In genomic region chr19:929523-930258, GRCh38 we compare ENCODE assay signal across 23 cellular contexts. TPM values are rescaled to one million over a fixed set of nuclear protein-coding genes. Genes with fewer than 3 reads are reported as not detected.
"Had no signal": no experiment of that assay in that cellular context is flagged by ENCODE, and none has a peak within 500 bp of the region (broad histone marks: within the 10 kb centered on the region; RNA-seq: fewer than 3 reads in every experiment).

No MANE protein-coding gene starts in this region.

- H3K27ac Mint-ChIP-seq: activated CD4-positive, alpha-beta memory T cell treated with anti-CD3 and anti-CD28 coated beads, Interleukin-2, amount 10 ng/mL, durations not matched to agents 7 days and 5 days; activated CD4-positive, alpha-beta T cell treated with anti-CD3 and anti-CD28 coated beads for 36 hours; activated CD8-positive, alpha-beta memory T cell treated with anti-CD3 and anti-CD28 coated beads, Interleukin-2, amount 10 ng/mL, durations not matched to agents 7 days and 5 days; activated T-helper 17 cell treated with anti-CD3 and anti-CD28 coated beads, Interleukin-2, amount 50 U/mL, for 72 hours had no signal

- FAIRE-seq: urothelium cell line had no signal

- ATAC-seq: activated CD4-positive, alpha-beta T cell treated with anti-CD3 and anti-CD28 coated beads for 36 hours; activated CD8-positive, alpha-beta memory T cell treated with anti-CD3 and anti-CD28 coated beads, Interleukin-2, amount 10 ng/mL, durations not matched to agents 7 days and 5 days; activated T-helper 17 cell treated with anti-CD3 and anti-CD28 coated beads, Interleukin-2, amount 50 U/mL, for 72 hours; esophagus mucosa; gastrocnemius medialis; left ventricle myocardium superior; mucosa of descending colon had no signal

- H3K4me3 Mint-ChIP-seq: activated CD4-positive, alpha-beta memory T cell treated with anti-CD3 and anti-CD28 coated beads, Interleukin-2, amount 10 ng/mL, durations not matched to agents 7 days and 5 days; activated CD4-positive, alpha-beta T cell treated with anti-CD3 and anti-CD28 coated beads for 36 hours; activated CD8-positive, alpha-beta memory T cell treated with anti-CD3 and anti-CD28 coated beads, Interleukin-2, amount 10 ng/mL, durations not matched to agents 7 days and 5 days; activated T-helper 17 cell treated with anti-CD3 and anti-CD28 coated beads, Interleukin-2, amount 50 U/mL, for 72 hours had no signal

- H3K27me3 Mint-ChIP-seq: activated CD4-positive, alpha-beta memory T cell treated with anti-CD3 and anti-CD28 coated beads, Interleukin-2, amount 10 ng/mL, durations not matched to agents 7 days and 5 days; activated CD4-positive, alpha-beta T cell treated with anti-CD3 and anti-CD28 coated beads for 36 hours; activated CD8-positive, alpha-beta memory T cell treated with anti-CD3 and anti-CD28 coated beads, Interleukin-2, amount 10 ng/mL, durations not matched to agents 7 days and 5 days; activated T-helper 17 cell treated with anti-CD3 and anti-CD28 coated beads, Interleukin-2, amount 50 U/mL, for 72 hours; naive B cell had no signal

- H3K36me3 ChIP-seq: ascending aorta, breast epithelium, gastrocnemius medialis had no signal

- H3K9me3 Mint-ChIP-seq: activated CD4-positive, alpha-beta memory T cell treated with anti-CD3 and anti-CD28 coated beads, Interleukin-2, amount 10 ng/mL, durations not matched to agents 7 days and 5 days; activated T-helper 17 cell treated with anti-CD3 and anti-CD28 coated beads, Interleukin-2, amount 50 U/mL, for 72 hours; naive B cell had no signal

- H3K9me3 ChIP-seq: ascending aorta, breast epithelium, gastrocnemius medialis, mucosa of descending colon, spleen had no signal

- H3K4me3 ChIP-seq: ascending aorta, breast epithelium, coronary artery, gastrocnemius medialis, mucosa of descending colon had no signal

- DNase-seq: activated CD4-positive, alpha-beta memory T cell treated with anti-CD3 and anti-CD28 coated beads, Interleukin-2, amount 10 ng/mL, durations not matched to agents 7 days and 5 days; activated CD4-positive, alpha-beta T cell treated with anti-CD3 and anti-CD28 coated beads for 36 hours; activated CD8-positive, alpha-beta memory T cell treated with anti-CD3 and anti-CD28 coated beads, Interleukin-2, amount 10 ng/mL, durations not matched to agents 7 days and 5 days; activated naive CD4-positive, alpha-beta T cell; gastrocnemius medialis; head of caudate nucleus; kidney glomerular epithelial cell; left ventricle myocardium superior; mucosa of descending colon; naive B cell; spleen; stimulated activated naive CD4-positive, alpha-beta T cell; SW 1271; T-helper 2 cell had no signal

- H3K36me3 Mint-ChIP-seq: naive B cell had no signal

- H3K27me3 ChIP-seq: ascending aorta, breast epithelium, gastrocnemius medialis, spleen had no signal

- H3K27ac ChIP-seq: ascending aorta, breast epithelium, gastrocnemius medialis, VCaP had no signal

RNA-seq across cellular contexts. Expression of gene KISS1R, which starts 12.6 kb away (rescaled TPM):
- total RNA-seq: ascending aorta, esophagus mucosa, gastrocnemius medialis, left ventricle myocardium superior, mucosa of descending colon, renal cortical epithelial cell had no signal

RNA-seq across cellular contexts. Expression of gene RNU6-9, which starts 36.4 kb away (rescaled TPM):
- total RNA-seq: activated CD4-positive, alpha-beta memory T cell treated with anti-CD3 and anti-CD28 coated beads, Interleukin-2, amount 10 ng/mL, durations not matched to agents 7 days and 5 days; activated CD4-positive, alpha-beta T cell treated with anti-CD3 and anti-CD28 coated beads for 36 hours; activated CD8-positive, alpha-beta memory T cell treated with anti-CD3 and anti-CD28 coated beads, Interleukin-2, amount 10 ng/mL, durations not matched to agents 7 days and 5 days; activated T-helper 17 cell treated with anti-CD3 and anti-CD28 coated beads, Interleukin-2, amount 50 U/mL, for 72 hours; ascending aorta; breast epithelium; esophagus mucosa; gastrocnemius medialis; left ventricle myocardium superior; mucosa of descending colon; renal cortical epithelial cell; spleen had no signal
- polyA plus RNA-seq: spleen, thymus had no signal
